1 cellular context compared by ENCODE assay signal in genomic region chr20:53609501-53610445, GRCh38.
TF ChIP-seq lines count a peak whose summit lies in the region.

No MANE protein-coding gene starts in this region.

TF ChIP-seq in HEK293, 187 proteins besides CTCF, POLR2A, EP300 and RAD21 (continued from another document and continues in another):
- no peak for TF ChIP-seq ZNF157 (tag by site-specific recombination; IDR thresholded peaks at IDR 0.05)
- TF ChIP-seq ZNF341 (tag by site-specific recombination; IDR thresholded peaks at IDR 0.05; ENCODE audit: low read depth) = peak; percentile 76
- no peak for TF ChIP-seq MYNN (tag by site-specific recombination; IDR thresholded peaks at IDR 0.05; ENCODE audit: borderline replicate concordance)
- no peak for TF ChIP-seq ZNF138 (tag by site-specific recombination; IDR thresholded peaks at IDR 0.05; ENCODE audit: borderline replicate concordance)
- TF ChIP-seq ZBTB11 (tag by site-specific recombination; conservative IDR thresholded peaks at IDR 0.05; ENCODE audit: low read depth) = peak; percentile 36; the same call in 1 of the 2 replicates
- TF ChIP-seq ELK4 (IDR thresholded peaks at IDR 0.05; ENCODE audit: borderline replicate concordance, low read depth, low read length) = no peak
- TF ChIP-seq ZNF600 (tag by site-specific recombination; IDR thresholded peaks at IDR 0.05) = peak; percentile 84; the same call in 1 of the 2 replicates
- peak; percentile 99 for TF ChIP-seq ZSCAN16 (tag by site-specific recombination; IDR thresholded peaks at IDR 0.05)
- no peak for TF ChIP-seq HOXC10 (CRISPR knock-in tag; IDR thresholded peaks at IDR 0.05)
- TF ChIP-seq ZNF335 (tag by site-specific recombination; conservative IDR thresholded peaks at IDR 0.05) = peak; percentile 48
- TF ChIP-seq ZNF76 (tag by site-specific recombination; IDR thresholded peaks at IDR 0.05; ENCODE audit: borderline replicate concordance, low read depth) = no peak; the same call in 1 of the 2 replicates
- no peak for TF ChIP-seq ZNF292 (tag by site-specific recombination; IDR thresholded peaks at IDR 0.05; ENCODE audit: borderline replicate concordance, low read depth)
- no peak for TF ChIP-seq ZNF544 (tag by site-specific recombination; IDR thresholded peaks at IDR 0.05)
- peak; percentile 93 for TF ChIP-seq KLF7 (tag by site-specific recombination; IDR thresholded peaks at IDR 0.05; ENCODE audit: borderline replicate concordance)
- TF ChIP-seq REPIN1 (tag by site-specific recombination; IDR thresholded peaks at IDR 0.05; ENCODE audit: low read depth) = no peak
- 0 out of 2 replicates have a peak, but pooled peaks have one; percentile 19 for TF ChIP-seq ZBTB48 (tag by site-specific recombination; IDR thresholded peaks at IDR 0.05)
- peak; percentile 88 for TF ChIP-seq KLF8 (tag by site-specific recombination; IDR thresholded peaks at IDR 0.05)
- peak; percentile 99 for TF ChIP-seq ZEB2 (tag by site-specific recombination; IDR thresholded peaks at IDR 0.05)
- TF ChIP-seq ZBTB6 (tag by site-specific recombination; IDR thresholded peaks at IDR 0.05) = peak; percentile 89
- TF ChIP-seq GLIS1 (tag by site-specific recombination; IDR thresholded peaks at IDR 0.05) = peak; percentile 86
- 0 out of 2 replicates have a peak, but pooled peaks have one; percentile 48 for TF ChIP-seq ZSCAN18 (tag by site-specific recombination; IDR thresholded peaks at IDR 0.05)
- TF ChIP-seq ZNF664 (tag by site-specific recombination; IDR thresholded peaks at IDR 0.05) = peak; percentile 56; the same call in 1 of the 2 replicates
- no peak for TF ChIP-seq REST (tag by site-specific recombination; IDR thresholded peaks at IDR 0.05)
- TF ChIP-seq HIC1 (tag by site-specific recombination; IDR thresholded peaks at IDR 0.05) = no peak
- peak; percentile 87 for TF ChIP-seq ZNF366 (tag by site-specific recombination; conservative IDR thresholded peaks at IDR 0.05)
- no peak for TF ChIP-seq RBAK (tag by site-specific recombination; IDR thresholded peaks at IDR 0.05)
- TF ChIP-seq ZNF280C (tag by site-specific recombination; IDR thresholded peaks at IDR 0.05) = no peak
- TF ChIP-seq ZNF354C (tag by site-specific recombination; IDR thresholded peaks at IDR 0.05; ENCODE audit: borderline replicate concordance, low read depth) = 0 out of 2 replicates have a peak, but pooled peaks have one; percentile 24
- TF ChIP-seq ZBTB7A (tag by site-specific recombination; IDR thresholded peaks at IDR 0.05; ENCODE audit: low read depth) = no peak
- peak; percentile 57 for TF ChIP-seq SP2 (tag by site-specific recombination; IDR thresholded peaks at IDR 0.05)
- TF ChIP-seq ZNF18 (tag by site-specific recombination; IDR thresholded peaks at IDR 0.05) = peak; percentile 97
- no peak for TF ChIP-seq BCL11B (tag by site-specific recombination; IDR thresholded peaks at IDR 0.05; ENCODE audit: low read depth)
- peak; percentile 60 for TF ChIP-seq GLIS2 (tag by site-specific recombination; IDR thresholded peaks at IDR 0.05)
- no peak for TF ChIP-seq ZNF114 (tag by site-specific recombination; IDR thresholded peaks at IDR 0.05)
- no peak for TF ChIP-seq ZNF26 (tag by site-specific recombination; IDR thresholded peaks at IDR 0.05)
- TF ChIP-seq ZNF155 (tag by site-specific recombination; IDR thresholded peaks at IDR 0.05) = no peak
- TF ChIP-seq ZFP3 (tag by site-specific recombination; IDR thresholded peaks at IDR 0.05; ENCODE audit: low read depth) = no peak
- TF ChIP-seq ZNF514 (tag by site-specific recombination; IDR thresholded peaks at IDR 0.05) = no peak
- peak; percentile 90 for TF ChIP-seq ZBTB44 (tag by site-specific recombination; IDR thresholded peaks at IDR 0.05)
- TF ChIP-seq SCRT1 (tag by site-specific recombination; IDR thresholded peaks at IDR 0.05; ENCODE audit: borderline replicate concordance) = peak; percentile 97
